In the genomic region with DNA sequence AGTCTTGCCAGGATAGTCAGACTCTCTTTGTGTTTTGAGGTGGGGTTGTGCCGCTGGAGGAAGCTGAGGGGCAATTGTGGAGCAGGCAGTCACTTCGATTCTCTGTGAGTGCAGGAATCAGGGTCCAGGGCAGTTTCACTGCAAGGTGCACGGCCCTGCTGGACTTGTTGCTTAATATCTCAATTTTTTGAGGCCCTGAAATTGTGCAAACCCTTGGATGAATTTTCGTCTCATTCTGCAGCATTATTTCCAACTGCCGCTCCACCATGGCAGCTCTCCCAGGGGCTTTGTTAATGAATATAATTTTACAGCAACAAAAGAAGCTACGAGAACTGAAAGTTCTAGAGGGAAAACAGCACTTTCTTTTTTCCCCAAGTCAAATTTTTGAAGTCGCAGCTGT, we compare ENCODE assay signal across 1 cellular context.
TF ChIP-seq lines count a peak whose summit lies in the region.

No MANE protein-coding gene starts in this region.

TF ChIP-seq in HepG2, 621 proteins besides CTCF, POLR2A, EP300 and RAD21 (continued from another document):
- TF ChIP-seq, protein P1, sequence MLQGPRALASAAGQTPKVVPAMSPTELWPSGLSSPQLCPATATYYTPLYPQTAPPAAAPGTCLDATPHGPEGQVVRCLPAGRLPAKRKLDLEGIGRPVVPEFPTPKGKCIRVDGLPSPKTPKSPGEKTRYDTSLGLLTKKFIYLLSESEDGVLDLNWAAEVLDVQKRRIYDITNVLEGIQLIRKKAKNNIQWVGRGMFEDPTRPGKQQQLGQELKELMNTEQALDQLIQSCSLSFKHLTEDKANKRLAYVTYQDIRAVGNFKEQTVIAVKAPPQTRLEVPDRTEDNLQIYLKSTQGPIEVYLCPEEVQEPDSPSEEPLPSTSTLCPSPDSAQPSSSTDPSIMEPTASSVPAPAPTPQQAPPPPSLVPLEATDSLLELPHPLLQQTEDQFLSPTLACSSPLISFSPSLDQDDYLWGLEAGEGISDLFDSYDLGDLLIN (CRISPR knock-in tag; IDR thresholded peaks at IDR 0.05; ENCODE audit: borderline replicate concordance): no peak
TF ChIP-seq in HepG2: peak in this region for 0.
